Comparison of ENCODE assay signal across 11 cellular contexts in genomic region chr5:82334856-82335255, GRCh38. TPM values are rescaled to one million over a fixed set of nuclear protein-coding genes. Genes with fewer than 3 reads are reported as not detected.
DNase-seq lines count a peak whose midpoint lies in the region; ATAC-seq and TF ChIP-seq lines count a peak whose summit lies in the region.
"Had no signal": no experiment of that assay in that cellular context is flagged by ENCODE, and none has a peak within 500 bp of the region (broad histone marks: within the 10 kb centered on the region; RNA-seq: fewer than 3 reads in every experiment).

No MANE protein-coding gene starts in this region.

- H3K4me1 ChIP-seq in IMR-90 (ENCODE audit: control insufficient read depth, insufficient read depth, low read length) = peaks cover 18% of the 10 kb centered on the region
- peaks cover 0 to 10% (median 6%) of the 10 kb centered on the region in 4 donors for H3K4me1 ChIP-seq in upper lobe of left lung

- no peak overlapping the region for H2AK9ac ChIP-seq in IMR-90 (replicated peaks; ENCODE audit: low read depth, low read length, poor library complexity)

- peaks cover 7% of the 10 kb centered on the region for H3K9me1 ChIP-seq in IMR-90 (ENCODE audit: insufficient read depth, low read length)

- peak overlapping the region; percentile 85 for H4K91ac ChIP-seq in IMR-90 (ENCODE audit: insufficient read depth, low read depth, low read length)

- peak overlapping the region; percentile 82; the same call in 1 of the 2 replicates for H4K5ac ChIP-seq in IMR-90 (ENCODE audit: low read depth, low read length)

- POLR2A ChIA-PET in IMR-90 (lab: Charles Lee; ENCODE audit: unreplicated experiment) = no interaction called here

- H4K20me1 ChIP-seq in IMR-90 (ENCODE audit: insufficient read depth, low read length) = no peaks in the 10 kb centered on the region; the same call in 1 of the 2 replicates

- in situ Hi-C loops in IMR-90 (cut with MboI; ENCODE audit: low sequenced_read_pairs) = no loop called here

- no peaks in the 10 kb centered on the region for H3K79me1 ChIP-seq in IMR-90 (ENCODE audit: low read depth in 1 of 2, low read length in 2 of 2)

- H3K9me3 ChIP-seq in IMR-90 (ENCODE audit: control insufficient read depth, insufficient read depth, low read length) (no peaks in the 10 kb centered on the region), upper lobe of left lung (no peaks in the 10 kb centered on the region)

- peak overlapping the region; percentile 52; the same call in 1 of the 2 replicates for H2AK5ac ChIP-seq in IMR-90 (ENCODE audit: low read depth, low read length)

- WGBS in IMR-90 (ENCODE audit: extremely low coverage in 2 of 2, insufficient read length in 1 of 2), 2 experiments = no CpG with 5 or more reads among the region's 4 CpGs
- WGBS in upper lobe of left lung, 2 donors = 24 to 38% methylated on average over 4 of the region's 4 CpGs

- TF ChIP-seq RAD21 in IMR-90 (IDR thresholded peaks at IDR 0.05; ENCODE audit: low read length) = no peak

- peak overlapping the region; percentile 75; the same call in 2 of the 3 replicates for H2BK15ac ChIP-seq in IMR-90 (ENCODE audit: low read depth, low read length)

- H3K27me3 ChIP-seq in IMR-90 (ENCODE audit: control insufficient read depth, insufficient read depth, low read length) (no peaks in the 10 kb centered on the region), upper lobe of left lung (no peaks in the 10 kb centered on the region)

- peak overlapping the region; percentile 87 for H3K4me2 ChIP-seq in IMR-90 (ENCODE audit: low read depth, low read length)

- H2BK20ac ChIP-seq in IMR-90 (ENCODE audit: low read depth, low read length) = peak overlapping the region; percentile 95

- H3K56ac ChIP-seq in IMR-90 (ENCODE audit: extremely low read depth, insufficient read depth, low read length) = peak overlapping the region; percentile 61

- H3K27ac ChIP-seq in IMR-90 (ENCODE audit: insufficient read depth, low read length) (peak overlapping the region; percentile 69), upper lobe of left lung (peak overlapping the region in 3 of 4 donors; percentile 9 to 61 (median 52))
- H3K27ac ChIP-seq: WERI-Rb-1 had no signal

- intact Hi-C loops in IMR-90 (cut with micrococcal nuclease) = no loop called here

- H3K23ac ChIP-seq in IMR-90 (ENCODE audit: low read depth, low read length) = peak overlapping the region; percentile 87; the same call in 1 of the 2 replicates

- peak overlapping the region; percentile 97; the same call in 1 of the 2 replicates for H3K18ac ChIP-seq in IMR-90 (ENCODE audit: low read depth, low read length)

- TF ChIP-seq CTCF in IMR-90 (conservative IDR thresholded peaks at IDR 0.05; ENCODE audit: low read depth, low read length) = no peak
- no peak for TF ChIP-seq CTCF in upper lobe of left lung (IDR thresholded peaks at IDR 0.05)

- no TSS peak for BruUV-seq in IMR-90 (replicated peaks; lab: Mats Ljungman, UMichigan)

- no peak for TF ChIP-seq POLR2A in IMR-90 (IDR thresholded peaks at IDR 0.05; ENCODE audit: low read depth, low read length)
- no peak for TF ChIP-seq POLR2A in upper lobe of left lung (IDR thresholded peaks at IDR 0.05)

- TF ChIP-seq EP300 in upper lobe of left lung (IDR thresholded peaks at IDR 0.05) = no peak

- peak overlapping the region; percentile 97 for H2BK120ac ChIP-seq in IMR-90 (ENCODE audit: low read depth, low read length)

- H3K36me3 ChIP-seq in IMR-90 (ENCODE audit: control insufficient read depth, insufficient read depth, low read length) (no peaks in the 10 kb centered on the region), upper lobe of left lung (no peaks in the 10 kb centered on the region)
- H3K36me3 ChIP-seq: WERI-Rb-1 had no signal

- peak overlapping the region; percentile 90 for H3K14ac ChIP-seq in IMR-90 (replicated peaks; ENCODE audit: low read depth, low read length)

- DNase-seq in IMR-90 (peak; percentile 95), astrocyte of the hippocampus (ENCODE audit: low read depth, low spot score) (peak; percentile 91), islet precursor cell (peak; percentile 66), upper lobe of left lung (no peak), NCI-H524 (lab: John Stamatoyannopoulos, UW) (no peak)
- DNase-seq: NCI-H1092 treated with DMSO at 0.1 percent for 48 hours; stimulated activated naive CD4-positive, alpha-beta T cell; WERI-Rb-1 had no signal

- H4K8ac ChIP-seq in IMR-90 (ENCODE audit: low read depth in 2 of 2, low read length in 2 of 2) = peak overlapping the region; percentile 10 to 95; a peak in 3 of 4 replicates

- dilution Hi-C loops in IMR-90 (cut with HindIII; ENCODE audit: low sequenced_read_pairs, unreplicated experiment) = no loop called here

- no peak overlapping the region for H3K4me3 ChIP-seq in IMR-90 (ENCODE audit: insufficient read depth, low read depth, low read length)
- no peak overlapping the region for H3K4me3 ChIP-seq in upper lobe of left lung

- CTCF ChIA-PET in IMR-90 (lab: Yijun Ruan, JAX) = interaction anchor here (1.6 kb wide), 1 partner anchor 23 kb away, joined by 7 read pairs; no protein-coding TSS in a partner anchor

- peak; percentile 93 for ATAC-seq in IMR-90 (ENCODE audit: low read depth)
- peak; percentile 59 to 64 for ATAC-seq in upper lobe of left lung (ENCODE audit: low FRiP score in 2 of 2)
- ATAC-seq in HG03175 (IDR thresholded peaks at IDR 0.05; ENCODE audit: unreplicated experiment) = no peak
- no peak for ATAC-seq in HG03442 (IDR thresholded peaks at IDR 0.05; ENCODE audit: unreplicated experiment)
- ATAC-seq: left lobe of liver had no signal

- peak overlapping the region; percentile 56 for H2AFZ ChIP-seq in IMR-90 (replicated peaks; ENCODE audit: low read length, poor library complexity)

- H3K4ac ChIP-seq in IMR-90 (ENCODE audit: low read depth, low read length) = peak overlapping the region; percentile 89

- H3K9ac ChIP-seq in IMR-90 (ENCODE audit: low read depth, low read length) = no peak overlapping the region

- H2BK5ac ChIP-seq in IMR-90 (ENCODE audit: low read depth, low read length, poor library complexity, severe bottlenecking) = peak overlapping the region; percentile 93

TF ChIP-seq in IMR-90, 13 proteins besides CTCF, POLR2A, EP300 and RAD21:
- TF ChIP-seq FOS (IDR thresholded peaks at IDR 0.05; ENCODE audit: low read depth, low read length) (no peak), CEBPB (IDR thresholded peaks at IDR 0.05; ENCODE audit: low read depth, low read length) (peak; percentile 26)

RNA-seq across cellular contexts. Expression of gene RPS23, which starts 56.7 kb away (rescaled TPM):
- 3,186 and 3,189 TPM in 2 replicates for total RNA-seq in IMR-90 (2012; rRNA removed)
- 3,318 and 3,819 TPM in 2 replicates for polyA plus RNA-seq in IMR-90 (2012; rRNA removed)
- polyA plus RNA-seq in IMR-90 (2012; cell fraction: cytosol; rRNA removed) = 1,266 and 2,055 TPM in 2 replicates
- 210 and 1,618 TPM in 2 replicates for polyA plus RNA-seq in IMR-90 (2012; cell fraction: nucleus; rRNA removed; ENCODE audit: low replicate concordance)
- 1,000 to 10,000 TPM; 1,173 to 2,208 (median 1,478) TPM for total RNA-seq in upper lobe of left lung

Comparison
In these comparisons a context has a peak if more than half of its experiments do, and no peak if none do; other contexts are left out.
1. ATAC-seq: peak in IMR-90 (single experiment) and upper lobe of left lung (2 of 2); none in HG03175 (single experiment) and HG03442 (single experiment).
2. DNase-seq: peak in IMR-90 (single experiment), astrocyte of the hippocampus (single experiment) and islet precursor cell (single experiment); none in upper lobe of left lung (0 of 2) and NCI-H524 (0 of 2).